In genomic region chr19:43575156-43575950, GRCh38 we compare ENCODE assay signal across 8 cellular contexts. TPM values are rescaled to one million over a fixed set of nuclear protein-coding genes. Genes with fewer than 3 reads are reported as not detected.
DNase-seq lines count a peak whose midpoint lies in the region; ATAC-seq, FAIRE-seq and TF ChIP-seq lines count a peak whose summit lies in the region.

PINLYP (plus strand) TSS chr19:43575801; CDS start chr19:43577192, 1,391 bp downstream.
XRCC1 (minus strand) TSS chr19:43575527; CDS start chr19:43575458, 69 bp downstream.

- TF ChIP-seq POLR2A in A549 (IDR thresholded peaks at IDR 0.05; ENCODE audit: low read length) (peak; percentile 52), breast epithelium (IDR thresholded peaks at IDR 0.05) (peak; percentile 40)

- peak within 1 kb of the TSS; percentile 98 for H3K9ac ChIP-seq in iPS-20b (ENCODE audit: low read depth, low read length)

- no peak for TF ChIP-seq EP300 in A549 (IDR thresholded peaks at IDR 0.05)

- H3K4me1 ChIP-seq in A549 (peaks cover 11% of the 10 kb centered on the region), breast epithelium (peaks cover 0 to 7% of the 10 kb centered on the region in 2 donors), iPS-20b (ENCODE audit: insufficient read depth, low read length) (peaks cover 3% of the 10 kb centered on the region; the same call in 1 of the 2 replicates)

- WGBS in A549 (ENCODE audit: missing lambda C conversion rate): under 1% methylated on average over 50 of the region's 51 CpGs

- peak within 1 kb of the TSS; percentile 84 for H3K4me3 ChIP-seq in A549
- peak within 1 kb of the TSS; percentile 69 to 87 (median 69) for H3K4me3 ChIP-seq in breast epithelium
- peak within 1 kb of the TSS; percentile 100 for H3K4me3 ChIP-seq in iPS-20b (ENCODE audit: low read length)
- H3K4me3 ChIP-seq in skin epidermis: peak within 1 kb of the TSS; percentile 69 to 89 (median 86)

- TF ChIP-seq CTCF in A549 (IDR thresholded peaks at IDR 0.05): no peak
- no peak for TF ChIP-seq CTCF in VCaP (conservative IDR thresholded peaks at IDR 0.05)
- no peak for TF ChIP-seq CTCF in breast epithelium (IDR thresholded peaks at IDR 0.05)

- H3K27me3 ChIP-seq in breast epithelium (no peaks in the 10 kb centered on the region), iPS-20b (ENCODE audit: insufficient read depth, low read length) (no peaks in the 10 kb centered on the region)

- CTCF ChIA-PET in A549 (lab: Yijun Ruan, JAX): interaction anchor here (0.6 to 3.0 kb wide), 10 partner anchors 10 to 1141 kb away, joined by 3 to 24 read pairs (median 4); no protein-coding TSS in a partner anchor

- peak; percentile 99 for FAIRE-seq in A549 (lab: Jason Lieb, UNC)

- no peaks in the 10 kb centered on the region for H3K36me3 ChIP-seq in breast epithelium
- 0 out of 2 replicates have a peak, but pooled peaks cover 11% of the 10 kb centered on the region for H3K36me3 ChIP-seq in iPS-20b (ENCODE audit: insufficient read depth, low read depth, low read length)

- ATAC-seq in A549 (peak; percentile 98 to 99), GM18867 (IDR thresholded peaks at IDR 0.05; ENCODE audit: unreplicated experiment) (peak; percentile 95), HG03103 (IDR thresholded peaks at IDR 0.05; ENCODE audit: low read depth, unreplicated experiment) (peak; percentile 96)

- TF ChIP-seq RAD21 in A549 (conservative IDR thresholded peaks at IDR 0.05 in 1 of 2, IDR thresholded peaks at IDR 0.05 in 1 of 2): no peak

- peak; percentile 99 to 100 for DNase-seq in A549 (ENCODE audit: low read depth in 1 of 2, low spot score in 1 of 2)
- DNase-seq in NCI-H2171 treated with DMSO at 0.1 percent for 48 hours (lab: John Stamatoyannopoulos, UW): peak; percentile 98
- DNase-seq in breast epithelium (ENCODE audit: low spot score in 2 of 2): peak; percentile 97 to 98

- POLR2A ChIA-PET in A549 (lab: Yijun Ruan, JAX): interaction anchor here (1.2 to 2.4 kb wide), 4 partner anchors 9 to 42 kb away, joined by 3 to 17 read pairs (median 6); partner anchors contain the start of genes IRGQ, ZNF575 and ZNF576

- H3K9me3 ChIP-seq in A549: no peaks in the 10 kb centered on the region
- no peaks in the 10 kb centered on the region for H3K9me3 ChIP-seq in breast epithelium
- H3K9me3 ChIP-seq in iPS-20b (ENCODE audit: insufficient read depth, low read depth, low read length): no peaks in the 10 kb centered on the region

- intact Hi-C loops in breast epithelium (cut with DNase I; ENCODE audit: low total_unique reads): no loop called here

- peak within 1 kb of the TSS; percentile 91 for H3K27ac ChIP-seq in A549
- peak within 1 kb of the TSS; percentile 88 for H3K27ac ChIP-seq in VCaP
- H3K27ac ChIP-seq in breast epithelium: peak within 1 kb of the TSS; percentile 73 to 91
- peak within 1 kb of the TSS; percentile 81 for H3K27ac ChIP-seq in iPS-20b (ENCODE audit: low read length)
- H3K27ac ChIP-seq in skin epidermis: peak within 1 kb of the TSS; percentile 80 to 93 (median 89)

- peak within 1 kb of the TSS; percentile 95 for H3K4me2 ChIP-seq in A549

TF ChIP-seq in A549, 52 proteins besides CTCF, POLR2A, EP300 and RAD21:
- TF ChIP-seq CBX2 (IDR thresholded peaks at IDR 0.05; ENCODE audit: borderline replicate concordance, low read depth) (no peak), MAX (IDR thresholded peaks at IDR 0.05) (0 out of 2 replicates have a peak, but pooled peaks have one; percentile 35), RARB (CRISPR knock-in tag; IDR thresholded peaks at IDR 0.05) (no peak), NPAS2 (CRISPR knock-in tag; IDR thresholded peaks at IDR 0.05; ENCODE audit: borderline replicate concordance) (no peak), JUNB (IDR thresholded peaks at IDR 0.05) (no peak), E2F6 (IDR thresholded peaks at IDR 0.05; ENCODE audit: borderline replicate concordance, low read depth) (peak; percentile 65; the same call in 1 of the 2 replicates), SREBF2 (IDR thresholded peaks at IDR 0.05) (no peak), JUN (IDR thresholded peaks at IDR 0.05) (peak in 1 of 2 experiments; percentile 58; a peak in 3 of 5 replicates), BHLHE40 (IDR thresholded peaks at IDR 0.05; ENCODE audit: low read depth, low read length) (no peak), HDAC2 (IDR thresholded peaks at IDR 0.05) (0 out of 2 replicates have a peak, but pooled peaks have one; percentile 38), ATOH8 (CRISPR knock-in tag; IDR thresholded peaks at IDR 0.05; ENCODE audit: low read depth) (no peak), HOXB13 (CRISPR knock-in tag; IDR thresholded peaks at IDR 0.05; ENCODE audit: low read depth) (no peak), FOSB (CRISPR knock-in tag; IDR thresholded peaks at IDR 0.05) (no peak), RFX5 (IDR thresholded peaks at IDR 0.05) (peak; percentile 97), PBX3 (IDR thresholded peaks at IDR 0.05) (no peak), PHF8 (IDR thresholded peaks at IDR 0.05; ENCODE audit: borderline replicate concordance, low read depth) (peak; percentile 63; the same call in 1 of the 2 replicates)

RNA-seq across cellular contexts. Expression of gene PINLYP, which starts in this region (rescaled TPM):
- polyA plus RNA-seq in A549 (2011; rRNA removed): 0.12 TPM in 1 of 2 replicates, not detected in the other
- 0.13 and 0.26 TPM in 2 replicates for polyA plus RNA-seq in A549 (2012; cell fraction: cytosol; rRNA removed)
- polyA plus RNA-seq in A549 (2012; cell fraction: nucleus; rRNA removed): 0.32 and 0.47 TPM in 2 replicates
- polyA plus RNA-seq in A549 (2017; fragmentation: RNase III; extraction: RNeasy Plus Mini Kit Qiagen cat#74134 plus additional on column Dnase treatment): 0.27 to 0.37 TPM (median 0.28 TPM) in 3 replicates
- polyA minus RNA-seq in A549 (2011; rRNA and poly(A)+ RNA removed): not detected in 2 replicates
- 10 to 100 TPM in 1 of 3 donors, 1 to 10 TPM in 2; 4.5 to 12.5 (median 6.9) TPM for total RNA-seq in breast epithelium

RNA-seq across cellular contexts. Expression of gene XRCC1, which starts in this region (rescaled TPM):
- polyA plus RNA-seq in A549 (2011; rRNA removed) (31.9 and 32.0 TPM in 2 replicates), A549 (2017; fragmentation: RNase III; extraction: RNeasy Plus Mini Kit Qiagen cat#74134 plus additional on column Dnase treatment) (55.1 to 62.3 TPM (median 55.2 TPM) in 3 replicates)
- 49.4 and 52.2 TPM in 2 replicates for polyA plus RNA-seq in A549 (2012; cell fraction: cytosol; rRNA removed)
- 47.2 and 52.6 TPM in 2 replicates for polyA plus RNA-seq in A549 (2012; cell fraction: nucleus; rRNA removed)
- 33.6 and 35.3 TPM in 2 replicates for polyA minus RNA-seq in A549 (2011; rRNA and poly(A)+ RNA removed)
- 10 to 100 TPM; 21.0 to 30.6 (median 29.0) TPM for total RNA-seq in breast epithelium

Comparison
In these comparisons a context has a peak if more than half of its experiments do, and no peak if none do; other contexts are left out.
1. Peak in every context shown above with its lines: DNase-seq, ATAC-seq, H3K4me3 ChIP-seq and H3K27ac ChIP-seq.